Comparison of ENCODE assay signal across 8 cellular contexts in genomic region chr6:53792973-53793317, GRCh38. TPM values are rescaled to one million over a fixed set of nuclear protein-coding genes. Genes with fewer than 3 reads are reported as not detected.
DNase-seq lines count a peak whose midpoint lies in the region; ATAC-seq lines count a peak whose summit lies in the region.

No MANE protein-coding gene starts in this region.

- H3K27me3 ChIP-seq in iPS-18a (ENCODE audit: control insufficient read depth, insufficient read depth, low read length): peaks cover 31% of the 10 kb centered on the region

- H3K4me1 ChIP-seq in iPS-18a (ENCODE audit: control insufficient read depth, low read depth, low read length): peaks cover 10% of the 10 kb centered on the region

- H3K27ac ChIP-seq in iPS-18a (ENCODE audit: low read length): no peak overlapping the region

- intact Hi-C loops in activated CD4-positive, alpha-beta T cell treated with anti-CD3 and anti-CD28 coated beads for 36 hours (cut with DNase I, micrococcal nuclease): loop anchor here in 1 of 2 experiments (5.0 to 10.0 kb wide), 3 partner anchors 488 to 1496 kb away; partner anchors contain the start of gene PAQR8
- intact Hi-C loops in activated T-helper 1 cell treated with anti-CD3 and anti-CD28 coated beads, Interleukin-12 subunit alpha, Interleukin-12 subunit beta, Interleukin-2, Interleukin-4 antibody, amounts not matched to agents 30 ng/mL and 10 ng/mL and 1 ng/mL, durations not matched to agents 14 hours and 24 hours and 36 hours (cut with micrococcal nuclease): loop anchor here (10.0 kb wide), 1 partner anchor 1508 kb away; the partner anchor contains the start of gene MCM3

- peak overlapping the region; percentile 90 for H3K4me3 Mint-ChIP-seq in activated CD4-positive, alpha-beta T cell treated with anti-CD3 and anti-CD28 coated beads for 36 hours
- H3K4me3 Mint-ChIP-seq in activated T-helper 1 cell treated with anti-CD3 and anti-CD28 coated beads, Interleukin-12 subunit alpha, Interleukin-12 subunit beta, Interleukin-2, Interleukin-4 antibody, amounts not matched to agents 30 ng/mL and 10 ng/mL and 1 ng/mL, durations not matched to agents 14 hours and 24 hours and 36 hours: peak overlapping the region; percentile 96
- H3K4me3 Mint-ChIP-seq in stimulated activated effector memory CD8-positive, alpha-beta T cell treated with anti-CD3 and anti-CD28 coated beads, Interleukin-12 subunit alpha, Interleukin-12 subunit beta, amount 100 ng/mL, for 72 hours: peak overlapping the region; percentile 86

- POLR2A ChIA-PET in activated CD4-positive, alpha-beta T cell treated with anti-CD3 and anti-CD28 coated beads for 36 hours (lab: Charles Lee): no interaction called here

- H3K36me3 Mint-ChIP-seq in activated CD4-positive, alpha-beta T cell treated with anti-CD3 and anti-CD28 coated beads for 36 hours (ENCODE audit: low read depth): no peaks in the 10 kb centered on the region
- H3K36me3 Mint-ChIP-seq in activated T-helper 1 cell treated with anti-CD3 and anti-CD28 coated beads, Interleukin-12 subunit alpha, Interleukin-12 subunit beta, Interleukin-2, Interleukin-4 antibody, amounts not matched to agents 30 ng/mL and 10 ng/mL and 1 ng/mL, durations not matched to agents 14 hours and 24 hours and 36 hours (ENCODE audit: low read depth): no peaks in the 10 kb centered on the region
- H3K36me3 Mint-ChIP-seq in stimulated activated effector memory CD8-positive, alpha-beta T cell treated with anti-CD3 and anti-CD28 coated beads, Interleukin-12 subunit alpha, Interleukin-12 subunit beta, amount 100 ng/mL, for 72 hours: peaks cover 13% of the 10 kb centered on the region

- peaks cover 27% of the 10 kb centered on the region for H3K27me3 Mint-ChIP-seq in activated CD4-positive, alpha-beta T cell treated with anti-CD3 and anti-CD28 coated beads for 36 hours
- peaks cover 50% of the 10 kb centered on the region for H3K27me3 Mint-ChIP-seq in activated T-helper 1 cell treated with anti-CD3 and anti-CD28 coated beads, Interleukin-12 subunit alpha, Interleukin-12 subunit beta, Interleukin-2, Interleukin-4 antibody, amounts not matched to agents 30 ng/mL and 10 ng/mL and 1 ng/mL, durations not matched to agents 14 hours and 24 hours and 36 hours (ENCODE audit: insufficient read depth)

- H3K27ac Mint-ChIP-seq in activated CD4-positive, alpha-beta T cell treated with anti-CD3 and anti-CD28 coated beads for 36 hours: no peak overlapping the region
- no peak overlapping the region for H3K27ac Mint-ChIP-seq in activated T-helper 1 cell treated with anti-CD3 and anti-CD28 coated beads, Interleukin-12 subunit alpha, Interleukin-12 subunit beta, Interleukin-2, Interleukin-4 antibody, amounts not matched to agents 30 ng/mL and 10 ng/mL and 1 ng/mL, durations not matched to agents 14 hours and 24 hours and 36 hours
- peak overlapping the region; percentile 82 for H3K27ac Mint-ChIP-seq in stimulated activated effector memory CD8-positive, alpha-beta T cell treated with anti-CD3 and anti-CD28 coated beads, Interleukin-12 subunit alpha, Interleukin-12 subunit beta, amount 100 ng/mL, for 72 hours

- peak overlapping the region; percentile 77 for H3K4me3 ChIP-seq in iPS-18a (ENCODE audit: low read length)

- no peaks in the 10 kb centered on the region for H3K9me3 ChIP-seq in iPS-18a (ENCODE audit: control insufficient read depth, low read depth, low read length)

- no peaks in the 10 kb centered on the region for H3K36me3 ChIP-seq in iPS-18a (ENCODE audit: control insufficient read depth, low read depth, low read length)

- peaks cover 5% of the 10 kb centered on the region for H3K9me3 Mint-ChIP-seq in activated CD4-positive, alpha-beta T cell treated with anti-CD3 and anti-CD28 coated beads for 36 hours (ENCODE audit: low read depth)
- no peaks in the 10 kb centered on the region for H3K9me3 Mint-ChIP-seq in activated T-helper 1 cell treated with anti-CD3 and anti-CD28 coated beads, Interleukin-12 subunit alpha, Interleukin-12 subunit beta, Interleukin-2, Interleukin-4 antibody, amounts not matched to agents 30 ng/mL and 10 ng/mL and 1 ng/mL, durations not matched to agents 14 hours and 24 hours and 36 hours
- peaks cover 7% of the 10 kb centered on the region for H3K9me3 Mint-ChIP-seq in stimulated activated effector memory CD8-positive, alpha-beta T cell treated with anti-CD3 and anti-CD28 coated beads, Interleukin-12 subunit alpha, Interleukin-12 subunit beta, amount 100 ng/mL, for 72 hours

- H3K4me1 Mint-ChIP-seq in activated CD4-positive, alpha-beta T cell treated with anti-CD3 and anti-CD28 coated beads for 36 hours: peaks cover 17% of the 10 kb centered on the region
- H3K4me1 Mint-ChIP-seq in activated T-helper 1 cell treated with anti-CD3 and anti-CD28 coated beads, Interleukin-12 subunit alpha, Interleukin-12 subunit beta, Interleukin-2, Interleukin-4 antibody, amounts not matched to agents 30 ng/mL and 10 ng/mL and 1 ng/mL, durations not matched to agents 14 hours and 24 hours and 36 hours (ENCODE audit: low read depth): peaks cover 41% of the 10 kb centered on the region
- H3K4me1 Mint-ChIP-seq in stimulated activated effector memory CD8-positive, alpha-beta T cell treated with anti-CD3 and anti-CD28 coated beads, Interleukin-12 subunit alpha, Interleukin-12 subunit beta, amount 100 ng/mL, for 72 hours: peaks cover 32% of the 10 kb centered on the region

- peak overlapping the region; percentile 65 for H3K9ac ChIP-seq in iPS-18a (ENCODE audit: low read length)

- ATAC-seq in activated CD4-positive, alpha-beta T cell treated with anti-CD3 and anti-CD28 coated beads for 36 hours: no peak
- ATAC-seq in stimulated activated effector memory CD8-positive, alpha-beta T cell treated with anti-CD3 and anti-CD28 coated beads, Interleukin-12 subunit alpha, Interleukin-12 subunit beta, amount 100 ng/mL, for 72 hours: no peak

- CTCF ChIA-PET in activated CD4-positive, alpha-beta T cell treated with anti-CD3 and anti-CD28 coated beads for 36 hours (lab: Charles Lee): interaction anchor here (0.6 to 1.7 kb wide), 4 partner anchors 16 to 354 kb away, joined by 3 to 5 read pairs (median 4); no protein-coding TSS in a partner anchor

- no peak for DNase-seq in activated CD4-positive, alpha-beta T cell treated with anti-CD3 and anti-CD28 coated beads for 36 hours
- no peak for DNase-seq in activated CD4-positive, alpha-beta T cell treated with anti-CD3 and anti-CD28 coated beads for 4 hours
- no peak for DNase-seq in activated T-helper 1 cell treated with anti-CD3 and anti-CD28 coated beads, Interleukin-12 subunit alpha, Interleukin-12 subunit beta, Interleukin-2, Interleukin-4 antibody, amounts not matched to agents 30 ng/mL and 10 ng/mL and 1 ng/mL, durations not matched to agents 14 hours and 24 hours and 36 hours (ENCODE audit: low spot score)
- DNase-seq in stimulated activated effector memory CD8-positive, alpha-beta T cell treated with anti-CD3 and anti-CD28 coated beads, Interleukin-12 subunit alpha, Interleukin-12 subunit beta, amount 100 ng/mL, for 72 hours (ENCODE audit: low spot score in 2 of 2): no peak
- DNase-seq in NCI-H2227 treated with DMSO at 0.1 percent for 48 hours (lab: John Stamatoyannopoulos, UW) (no peak), amygdala (lab: John Stamatoyannopoulos, UW) (no peak), nucleus accumbens (lab: John Stamatoyannopoulos, UW) (no peak)

RNA-seq across cellular contexts. Expression of gene LRRC1, which starts 1.9 kb away (rescaled TPM):
- 1 to 10 TPM; 2.3 to 3.1 TPM for total RNA-seq in activated CD4-positive, alpha-beta T cell treated with anti-CD3 and anti-CD28 coated beads for 36 hours
- total RNA-seq in activated T-helper 1 cell treated with anti-CD3 and anti-CD28 coated beads, Interleukin-12 subunit alpha, Interleukin-12 subunit beta, Interleukin-2, Interleukin-4 antibody, amounts not matched to agents 30 ng/mL and 10 ng/mL and 1 ng/mL, durations not matched to agents 14 hours and 24 hours and 36 hours: 1.7 and 1.9 TPM in 2 replicates
